Comparison of ENCODE assay signal across 10 cellular contexts in the genomic region with DNA sequence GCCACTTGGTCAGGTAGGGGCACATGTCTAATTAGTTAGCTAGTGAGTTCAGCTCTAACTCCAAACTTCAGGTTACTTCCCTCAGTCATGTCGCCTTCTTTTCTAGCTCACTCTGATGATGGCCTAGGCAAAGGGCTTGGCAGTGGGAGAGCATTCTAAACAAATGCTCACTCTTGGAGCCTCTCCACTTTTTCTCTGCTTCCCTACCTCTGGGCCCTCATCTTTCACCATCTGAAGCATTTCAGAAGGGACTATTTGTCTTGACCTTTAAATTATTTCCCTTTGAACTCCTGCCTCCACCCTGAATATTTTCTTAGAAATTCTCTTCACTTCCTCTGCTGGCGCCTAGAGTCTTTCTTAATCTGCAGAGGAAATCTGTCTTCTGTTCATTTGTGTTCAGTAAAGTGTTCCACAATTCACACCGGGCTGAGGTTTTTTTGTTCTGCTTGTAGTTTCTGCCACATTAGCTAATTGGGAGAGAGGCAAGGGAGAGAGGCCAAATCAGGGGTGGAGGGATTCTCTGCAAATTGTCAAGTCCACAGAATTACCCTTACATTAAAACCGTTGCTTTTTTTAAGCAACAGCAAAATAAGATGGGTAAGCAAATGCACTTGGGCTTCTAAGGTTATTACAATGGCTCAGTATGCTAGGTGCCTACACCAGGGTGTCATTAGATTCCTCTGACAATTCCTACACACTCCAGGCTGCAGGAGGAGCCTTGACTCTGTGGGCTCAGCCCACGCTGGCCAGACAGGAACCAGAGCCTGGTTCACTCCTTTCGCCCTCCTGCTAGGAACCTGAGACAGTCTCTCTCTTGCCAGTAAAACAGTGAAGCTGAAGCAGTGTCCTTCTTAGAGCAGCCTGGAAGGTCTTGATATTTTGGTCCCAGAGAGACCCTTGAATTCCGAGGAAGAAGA.
DNase-seq lines count a peak whose midpoint lies in the region; ATAC-seq and TF ChIP-seq lines count a peak whose summit lies in the region.
"Had no signal": no experiment of that assay in that cellular context is flagged by ENCODE, and none has a peak within 500 bp of the region (broad histone marks: within the 10 kb centered on the region; RNA-seq: fewer than 3 reads in every experiment).

No MANE protein-coding gene starts in this region.

- H3K27me3 Mint-ChIP-seq in T-helper 1 cell treated with Interleukin-12 subunit alpha and Interleukin-12 subunit beta and Interleukin-4 antibody, amounts not matched to agents 30 μg/mL and 1 μg/mL, for 36 hours (ENCODE audit: low read depth), result peaks cover 27% of the 10 kb centered on the region
- H3K27me3 Mint-ChIP-seq in stimulated activated memory B cell treated with anti-CD40 and anti-IgM and Interleukin-4, amounts not matched to agents 10 μg/mL and 1 μg/mL and 100 μg/mL, for 72 hours, result no peaks in the 10 kb centered on the region

- H3K36me3 Mint-ChIP-seq in T-helper 1 cell treated with Interleukin-12 subunit alpha and Interleukin-12 subunit beta and Interleukin-4 antibody, amounts not matched to agents 30 μg/mL and 1 μg/mL, for 36 hours (ENCODE audit: low read depth), result no peaks in the 10 kb centered on the region
- no peaks in the 10 kb centered on the region for H3K36me3 Mint-ChIP-seq in stimulated activated memory B cell treated with anti-CD40 and anti-IgM and Interleukin-4, amounts not matched to agents 10 μg/mL and 1 μg/mL and 100 μg/mL, for 72 hours

- H3K9me3 Mint-ChIP-seq in T-helper 1 cell treated with Interleukin-12 subunit alpha and Interleukin-12 subunit beta and Interleukin-4 antibody, amounts not matched to agents 30 μg/mL and 1 μg/mL, for 36 hours, result no peaks in the 10 kb centered on the region
- no peaks in the 10 kb centered on the region for H3K9me3 Mint-ChIP-seq in stimulated activated memory B cell treated with anti-CD40 and anti-IgM and Interleukin-4, amounts not matched to agents 10 μg/mL and 1 μg/mL and 100 μg/mL, for 72 hours

- H3K4me1 Mint-ChIP-seq in T-helper 1 cell treated with Interleukin-12 subunit alpha and Interleukin-12 subunit beta and Interleukin-4 antibody, amounts not matched to agents 30 μg/mL and 1 μg/mL, for 36 hours (ENCODE audit: low read depth), result peaks cover 17% of the 10 kb centered on the region
- peaks cover 63% of the 10 kb centered on the region for H3K4me1 Mint-ChIP-seq in stimulated activated memory B cell treated with anti-CD40 and anti-IgM and Interleukin-4, amounts not matched to agents 10 μg/mL and 1 μg/mL and 100 μg/mL, for 72 hours

- peak; percentile 39 for ATAC-seq in HG02938 (IDR thresholded peaks at IDR 0.05; ENCODE audit: unreplicated experiment)
- ATAC-seq in stimulated activated memory B cell treated with anti-CD40 and anti-IgM and Interleukin-4, amounts not matched to agents 10 μg/mL and 1 μg/mL and 100 μg/mL, for 72 hours, result peak; percentile 70

- DNase-seq in T-helper 1 cell (no peak), astrocyte of the hippocampus (ENCODE audit: low read depth, low spot score) (peak; percentile 16), GM13977 (ENCODE audit: low spot score) (no peak), LoVo (ENCODE audit: low spot score) (no peak), amygdala (lab: John Stamatoyannopoulos, UW) (no peak)
- DNase-seq: activated T-cell treated with anti-CD3 and anti-CD28 coated beads, Interleukin-2, amount 50 U/mL, for 1 hour; HCEC 1CT had no signal

- H3K27ac Mint-ChIP-seq in T-helper 1 cell treated with Interleukin-12 subunit alpha and Interleukin-12 subunit beta and Interleukin-4 antibody, amounts not matched to agents 30 μg/mL and 1 μg/mL, for 36 hours, result peak overlapping the region; percentile 43
- H3K27ac Mint-ChIP-seq in stimulated activated memory B cell treated with anti-CD40 and anti-IgM and Interleukin-4, amounts not matched to agents 10 μg/mL and 1 μg/mL and 100 μg/mL, for 72 hours, result peak overlapping the region; percentile 69

- no peak for TF ChIP-seq CTCF in GM13977 (IDR thresholded peaks at IDR 0.05; ENCODE audit: extremely low read depth, insufficient read depth, missing control alignments)

- H3K4me3 Mint-ChIP-seq in T-helper 1 cell treated with Interleukin-12 subunit alpha and Interleukin-12 subunit beta and Interleukin-4 antibody, amounts not matched to agents 30 μg/mL and 1 μg/mL, for 36 hours, result peak overlapping the region; percentile 25
- H3K4me3 Mint-ChIP-seq in stimulated activated memory B cell treated with anti-CD40 and anti-IgM and Interleukin-4, amounts not matched to agents 10 μg/mL and 1 μg/mL and 100 μg/mL, for 72 hours, result no peak overlapping the region

- in situ Hi-C loops in GM13977 (cut with MboI; ENCODE audit: low pct_unique_long_range_greater_than_20kb, low sequenced_read_pairs, unreplicated experiment), result no loop called here
